Comparison of ENCODE assay signal across 7 cellular contexts in the genomic region with DNA sequence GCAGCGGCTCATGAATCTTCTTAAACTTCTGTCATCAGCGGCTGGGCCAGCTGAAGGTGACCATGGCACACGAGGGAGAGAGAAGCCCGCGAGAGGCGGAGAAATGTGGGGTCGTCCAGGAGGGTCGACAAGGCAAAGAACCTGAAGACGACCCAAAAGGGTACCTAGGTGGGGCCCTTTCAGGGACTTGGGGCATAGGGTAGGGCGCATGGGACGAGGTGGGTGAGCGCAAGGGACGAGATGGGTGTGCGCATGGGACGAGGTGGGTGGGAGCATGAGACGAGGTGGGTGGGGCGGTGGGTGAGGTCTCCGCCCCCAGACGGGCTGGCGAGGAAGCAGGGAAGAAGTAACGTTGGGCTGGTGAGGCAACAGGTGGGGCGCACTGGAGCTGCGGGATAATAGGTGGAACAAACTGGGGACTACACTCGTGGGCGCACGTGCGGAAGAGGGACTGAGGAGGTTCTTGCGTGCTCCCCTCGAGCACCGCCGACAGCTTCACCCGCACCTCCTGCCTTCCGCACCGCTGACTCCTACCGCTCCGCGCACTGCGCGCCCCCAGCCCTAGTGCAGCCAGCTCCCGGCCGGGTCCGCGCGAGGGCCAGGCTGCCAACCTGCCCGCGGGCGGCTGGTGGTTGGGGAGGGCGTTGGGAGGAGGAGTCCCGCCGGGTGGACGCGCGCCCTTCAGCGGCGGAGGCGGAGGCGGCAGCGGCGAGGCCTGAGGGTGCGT. TPM values are rescaled to one million over a fixed set of nuclear protein-coding genes. Genes with fewer than 3 reads are reported as not detected.
DNase-seq lines count a peak whose midpoint lies in the region; ATAC-seq, FAIRE-seq and TF ChIP-seq lines count a peak whose summit lies in the region.

No MANE protein-coding gene starts in this region.

- H3K36me3 ChIP-seq in HEK293 (ENCODE audit: control insufficient read depth in 2 of 2, insufficient read depth in 1 of 2, low read length in 2 of 2) = no peaks in the 10 kb centered on the region
- H3K36me3 ChIP-seq in MM.1S (replicated peaks; ENCODE audit: insufficient read depth, low read length) = no peaks in the 10 kb centered on the region
- H3K36me3 ChIP-seq in SK-N-MC (ENCODE audit: insufficient read depth, low read length) = no peaks in the 10 kb centered on the region
- H3K36me3 ChIP-seq in K562 (ENCODE audit: control insufficient read depth, insufficient read depth, low read length) = no peaks in the 10 kb centered on the region
- H3K36me3 ChIP-seq in iPS-18a (ENCODE audit: control insufficient read depth, low read depth, low read length) = no peaks in the 10 kb centered on the region
- no peaks in the 10 kb centered on the region for H3K36me3 ChIP-seq in skeletal muscle tissue (ENCODE audit: control insufficient read depth in 3 of 3, insufficient read depth in 3 of 3, low read length in 3 of 3)

- no TSS peak for BruUV-seq in K562 (replicated peaks; lab: Mats Ljungman, UMichigan)

- H3K9me2 ChIP-seq in MM.1S (replicated peaks; ENCODE audit: insufficient read depth, low read length) = no peaks in the 10 kb centered on the region

- TF ChIP-seq CTCF in GM12874 (IDR thresholded peaks at IDR 0.05; ENCODE audit: insufficient read depth, low read depth, low read length) (peak; percentile 47), HEK293 (tag by site-specific recombination; IDR thresholded peaks at IDR 0.05) (peak; percentile 95), MM.1S (IDR thresholded peaks at IDR 0.05; ENCODE audit: low read length) (peak; percentile 27), K562 (IDR thresholded peaks at IDR 0.05 in 2 of 3, conservative IDR thresholded peaks at IDR 0.05 in 1 of 3; ENCODE audit: insufficient read depth in 2 of 3, low read depth in 1 of 3, low read length in 3 of 3) (peak in 1 of 3 experiments; percentile 46; a peak in 2 of 6 replicates)

- ATAC-seq in K562 = peak; percentile 88

- no peak for TF ChIP-seq EP300 in K562 (IDR thresholded peaks at IDR 0.05; ENCODE audit: low read length)

- in situ Hi-C loops in K562 (cut with MboI) = loop anchor here (25.0 kb wide), 1 partner anchor 261 kb away; no protein-coding TSS in a partner anchor

- POLR2A ChIA-PET in HEK293 (lab: Yijun Ruan, JAX) (interaction anchor here (0.5 to 1.5 kb wide), 4 partner anchors 113 to 890 kb away, joined by 3 to 22 read pairs (median 6); a partner anchor contains a TSS), K562 (lab: Yijun Ruan, JAX) (interaction anchor here (0.6 to 1.7 kb wide), 11 partner anchors 22 to 1397 kb away, joined by 3 to 5 read pairs (median 3); no protein-coding TSS in a partner anchor)

- TF ChIP-seq POLR2A in K562 (conservative IDR thresholded peaks at IDR 0.05) = peak; percentile 78

- peaks cover 10% of the 10 kb centered on the region; the same call in 1 of the 2 replicates for H3F3A ChIP-seq in MM.1S (ENCODE audit: insufficient read depth, low read length)

- no peaks in the 10 kb centered on the region for H3K9me1 ChIP-seq in K562 (ENCODE audit: control insufficient read depth, insufficient read depth, low read length)

- H3K4me1 ChIP-seq in HEK293 (ENCODE audit: control insufficient read depth, insufficient read depth, low read length) = no peaks in the 10 kb centered on the region
- peaks cover 8% of the 10 kb centered on the region; the same call in 1 of the 2 replicates for H3K4me1 ChIP-seq in MM.1S (ENCODE audit: low read length)
- peaks cover 13% of the 10 kb centered on the region in 2 experiments; a peak in 4 of 5 replicates for H3K4me1 ChIP-seq in K562 (replicated peaks in 1 of 2; ENCODE audit: control insufficient read depth in 2 of 2, insufficient read depth in 2 of 2, low read length in 2 of 2)
- H3K4me1 ChIP-seq in iPS-18a (ENCODE audit: control insufficient read depth, low read depth, low read length) = peaks cover 8% of the 10 kb centered on the region
- H3K4me1 ChIP-seq in skeletal muscle tissue (ENCODE audit: control insufficient read depth in 3 of 3, insufficient read depth in 3 of 3, low read length in 3 of 3) = peaks cover 9 to 15% (median 14%) of the 10 kb centered on the region in 3 donors

- peak; percentile 59 for DNase-seq in MM.1S
- DNase-seq in SK-N-MC (ENCODE audit: low read depth, low spot score) = no peak
- peak; percentile 85 to 90 (median 88) for DNase-seq in K562 (ENCODE audit: extremely low read depth in 1 of 4, low spot score in 3 of 4)

- H3K27me3 ChIP-seq in MM.1S (replicated peaks; ENCODE audit: insufficient read depth, low read length) (no peaks in the 10 kb centered on the region), K562 (ENCODE audit: control insufficient read depth in 2 of 2, insufficient read depth in 2 of 2, low read length in 2 of 2) (no peaks in the 10 kb centered on the region), iPS-18a (ENCODE audit: control insufficient read depth, insufficient read depth, low read length) (peaks cover 55% of the 10 kb centered on the region), skeletal muscle tissue (ENCODE audit: control insufficient read depth in 3 of 3, insufficient read depth in 3 of 3, low read length in 3 of 3) (peaks cover 0 to 3% (median 0%) of the 10 kb centered on the region in 3 donors)

- H3K4me3 ChIP-seq in HEK293 (ENCODE audit: low read depth, low read length) = peak overlapping the region; percentile 76
- peak overlapping the region; percentile 70 for H3K4me3 ChIP-seq in MM.1S (ENCODE audit: low read length)
- H3K4me3 ChIP-seq in SK-N-MC = peak overlapping the region; percentile 87
- H3K4me3 ChIP-seq in K562 = peak overlapping the region; percentile 60
- H3K4me3 ChIP-seq in iPS-18a (ENCODE audit: low read length) = peak overlapping the region; percentile 58
- H3K4me3 ChIP-seq in skeletal muscle tissue (ENCODE audit: low read length in 3 of 3) = peak overlapping the region; percentile 75 to 84 (median 81)

- H3K9ac ChIP-seq in MM.1S (ENCODE audit: low read length) (peak overlapping the region; percentile 18; the same call in 1 of the 2 replicates), SK-N-MC (ENCODE audit: insufficient read length) (peak overlapping the region; percentile 45), K562 (ENCODE audit: insufficient read depth in 1 of 2, low read depth in 2 of 2, low read length in 2 of 2) (peak overlapping the region; percentile 53 to 89), iPS-18a (ENCODE audit: low read length) (no peak overlapping the region), skeletal muscle tissue (ENCODE audit: low read depth in 1 of 3, low read length in 3 of 3) (peak overlapping the region; percentile 34 to 70 (median 43))

- intact Hi-C loops in K562 (cut with micrococcal nuclease) = loop anchor here (5.0 to 10.0 kb wide), 2 partner anchors 251 to 447 kb away; no protein-coding TSS in a partner anchor

- no peaks in the 10 kb centered on the region for H3K79me2 ChIP-seq in MM.1S (ENCODE audit: low read length)
- H3K79me2 ChIP-seq in K562 (ENCODE audit: control insufficient read depth, insufficient read depth, low read length) = no peaks in the 10 kb centered on the region

- peak; percentile 67 for FAIRE-seq in K562 (lab: Jason Lieb, UNC)

- peak overlapping the region; percentile 99 for H3K4me2 ChIP-seq in MM.1S (ENCODE audit: low read depth, low read length)
- peak overlapping the region; percentile 90 for H3K4me2 ChIP-seq in K562 (ENCODE audit: insufficient read depth, low read length)

- WGBS in K562 (ENCODE audit: insufficient coverage, low coverage, missing lambda C conversion rate) = under 1% methylated on average over 38 of the region's 60 CpGs

- peak overlapping the region; percentile 92 for H2AFZ ChIP-seq in MM.1S (ENCODE audit: low read length)
- H2AFZ ChIP-seq in K562 (ENCODE audit: low read depth, low read length) = peak overlapping the region; percentile 95

- H4K20me1 ChIP-seq in MM.1S (ENCODE audit: insufficient read depth, low read length) (0 out of 2 replicates have a peak, but pooled peaks cover 3% of the 10 kb centered on the region), K562 (replicated peaks; ENCODE audit: control insufficient read depth, insufficient read depth, low read length) (no peaks in the 10 kb centered on the region)

- H3K9me3 ChIP-seq in HEK293 (ENCODE audit: control insufficient read depth, insufficient read depth, low read depth, low read length) (no peaks in the 10 kb centered on the region), MM.1S (replicated peaks; ENCODE audit: insufficient read depth, low read length) (no peaks in the 10 kb centered on the region), SK-N-MC (ENCODE audit: low read depth, low read length) (no peaks in the 10 kb centered on the region), K562 (replicated peaks; ENCODE audit: control insufficient read depth, insufficient read depth, low read depth, low read length) (no peaks in the 10 kb centered on the region), iPS-18a (ENCODE audit: control insufficient read depth, low read depth, low read length) (no peaks in the 10 kb centered on the region), skeletal muscle tissue (ENCODE audit: control insufficient read depth in 3 of 3, low read length in 3 of 3) (no peaks in the 10 kb centered on the region)

- H3K27ac ChIP-seq in HEK293 (ENCODE audit: extremely low read depth, low read depth, low read length) (peak overlapping the region; percentile 45; the same call in 1 of the 2 replicates), MM.1S (ENCODE audit: low read length) (no peak overlapping the region), SK-N-MC (no peak overlapping the region), K562 (ENCODE audit: extremely low read depth, low read depth, low read length) (peak overlapping the region; percentile 43), iPS-18a (ENCODE audit: low read length) (no peak overlapping the region), skeletal muscle tissue (ENCODE audit: low read depth, low read length) (peak overlapping the region; percentile 11)

- CTCF ChIA-PET in HEK293 (lab: Yijun Ruan, JAX) (interaction anchor here (0.6 to 3.7 kb wide), 21 partner anchors 16 to 696 kb away, joined by 3 to 44 read pairs (median 5); a partner anchor contains a TSS), K562 (lab: Yijun Ruan, JAX; ENCODE audit: low intra/inter-chr PET ratio) (interaction anchor here (0.8 to 1.7 kb wide), 5 partner anchors 87 to 451 kb away, joined by 3 to 22 read pairs (median 5); a partner anchor contains a TSS)

- TF ChIP-seq RAD21 in K562 (CRISPR knock-in tag; conservative IDR thresholded peaks at IDR 0.05 in 1 of 2, IDR thresholded peaks at IDR 0.05 in 1 of 2) = peak in 1 of 2 experiments; percentile 37; a peak in 2 of 4 replicates

RNA-seq across cellular contexts. Expression of a gene that starts 23.2 kb away (rescaled TPM):
- 0.58 and 1.00 TPM in 2 replicates for total RNA-seq in K562 (2011; cell fraction: chromatin; rRNA removed; ENCODE audit: low replicate concordance)
- total RNA-seq in K562 (2011; cell fraction: nucleolus; rRNA removed) = 0.33 and 0.66 TPM in 2 replicates
- total RNA-seq in K562 (2011; cell fraction: nucleoplasm; rRNA removed) = 0.46 and 0.66 TPM in 2 replicates
- 0.41 and 0.65 TPM in 2 replicates for total RNA-seq in K562 (2014; rRNA removed)
- total RNA-seq in K562 (2014; rRNA removed; fragmentation: Illumina TruSeq; extraction: Trizol) = 0.41 and 0.47 TPM in 2 replicates
- 0.23 and 0.58 TPM in 2 replicates for total RNA-seq in K562 (2015; rRNA removed; fragmentation: Illumina TruSeq; extraction: Trizol)
- total RNA-seq in K562 (2021) = 0.98 TPM in 2 replicates
- 0.56 and 0.62 TPM in 2 replicates for polyA plus RNA-seq in K562 (2011; rRNA removed)
- polyA plus RNA-seq in K562 (2011; cell fraction: cytosol; rRNA removed) = 0.62 and 1.7 TPM in 2 replicates
- polyA plus RNA-seq in K562 (2011; cell fraction: nucleus; rRNA removed) = 0.77 and 0.79 TPM in 2 replicates
- 0.82 and 1.5 TPM in 2 replicates for polyA plus RNA-seq in K562 (2012)
- 0.47 and 0.59 TPM in 2 replicates for polyA plus RNA-seq in K562 (2014; fragmentation: Illumina TruSeq; extraction: Trizol)
- polyA plus RNA-seq in K562 (2014; fragmentation: Nextera tagmentation; extraction: Ambion mirVana) = under 1 TPM; 0.08 to 0.15 TPM
- 0.37 and 0.73 TPM in 2 replicates for polyA plus RNA-seq in K562 (2014; rRNA removed)
- 0.28 and 0.36 TPM in 2 replicates for polyA minus RNA-seq in K562 (2011; rRNA and poly(A)+ RNA removed)
- not detected in 2 replicates for polyA minus RNA-seq in K562 (2011; cell fraction: cytosol; rRNA and poly(A)+ RNA removed)
- 0.33 TPM in 1 of 2 replicates, not detected in the other for polyA minus RNA-seq in K562 (2011; cell fraction: nucleus; rRNA and poly(A)+ RNA removed)
- total RNA-seq in skeletal muscle tissue = not detected

Comparison
In these comparisons a context has a peak if more than half of its experiments do, and no peak if none do; other contexts are left out.
1. H3K27ac ChIP-seq: peak in HEK293 (single experiment), K562 (single experiment) and skeletal muscle tissue (single experiment); none in MM.1S (single experiment), SK-N-MC (single experiment) and iPS-18a (single experiment).
2. Peak in every context shown above with its lines, with median percentiles within 50 percentile points of each other: H3K4me3 ChIP-seq.